In the genomic region with DNA sequence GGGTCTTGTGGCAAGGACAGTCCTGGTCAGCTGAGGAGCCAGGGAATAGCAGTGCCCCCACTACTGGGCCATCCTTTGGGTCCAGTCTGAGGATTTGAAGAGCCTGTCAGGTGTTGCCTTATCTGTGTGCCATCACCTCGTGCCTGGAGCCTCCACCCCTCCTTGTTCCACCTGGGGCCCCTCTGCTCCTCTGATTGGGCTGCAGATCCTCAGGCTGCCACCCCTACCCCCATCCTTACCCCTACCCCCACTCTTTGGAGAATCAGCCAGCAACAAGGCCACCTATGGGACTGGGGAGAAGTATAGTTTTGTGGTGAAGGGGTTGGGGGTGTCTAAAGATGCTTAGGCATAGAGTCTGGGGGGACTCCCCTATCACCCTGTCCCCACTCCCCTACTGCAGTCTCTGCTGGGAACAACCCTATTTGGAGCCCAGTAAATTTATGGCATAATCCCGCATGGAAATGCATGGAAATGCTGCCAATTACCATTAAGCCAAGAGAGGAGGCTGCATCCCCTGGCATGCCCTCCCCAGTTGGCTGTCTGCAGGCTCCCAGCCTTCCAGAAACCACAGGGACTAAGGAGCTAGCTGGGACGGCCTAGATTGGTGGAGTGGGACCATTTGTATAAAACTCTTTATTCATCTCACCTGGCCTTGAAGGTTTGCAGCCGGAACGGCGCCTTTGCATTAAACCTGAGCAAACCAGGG, we compare ENCODE assay signal across 25 cellular contexts.
"Had no signal": no experiment of that assay in that cellular context is flagged by ENCODE, and none has a peak within 500 bp of the region (broad histone marks: within the 10 kb centered on the region; RNA-seq: fewer than 3 reads in every experiment).

No MANE protein-coding gene starts in this region.

- H3K4me1 Mint-ChIP-seq: activated CD4-positive, alpha-beta T cell treated with anti-CD3 and anti-CD28 coated beads, Interleukin-2, amount 10 ng/mL, durations not matched to agents 7 days and 5 days; activated CD8-positive, alpha-beta memory T cell treated with anti-CD3 and anti-CD28 coated beads, Interleukin-2, amount 10 ng/mL, durations not matched to agents 7 days and 5 days; stimulated activated naive B cell treated with anti-CD40 and anti-IgM and Interleukin-4, amounts not matched to agents 10 μg/mL and 1 μg/mL and 100 μg/mL, for 72 hours had no signal

- H3K4me2 ChIP-seq: smooth muscle cell had no signal

- H3K4me3 ChIP-seq: lower lobe of right lung, mucosa of descending colon, sigmoid colon, smooth muscle cell had no signal

- H3K36me3 ChIP-seq: lower lobe of right lung, sigmoid colon had no signal

- H3K36me3 Mint-ChIP-seq: activated CD8-positive, alpha-beta memory T cell treated with anti-CD3 and anti-CD28 coated beads, Interleukin-2, amount 10 ng/mL, durations not matched to agents 7 days and 5 days; brain; stimulated activated naive B cell treated with anti-CD40 and anti-IgM and Interleukin-4, amounts not matched to agents 10 μg/mL and 1 μg/mL and 100 μg/mL, for 72 hours had no signal

- H3K9me3 ChIP-seq: lower lobe of right lung, mucosa of descending colon, sigmoid colon had no signal

- H3K4me1 ChIP-seq: lower lobe of right lung, sigmoid colon had no signal

- H3K9me3 Mint-ChIP-seq: activated CD4-positive, alpha-beta T cell treated with anti-CD3 and anti-CD28 coated beads, Interleukin-2, amount 10 ng/mL, durations not matched to agents 7 days and 5 days; activated CD8-positive, alpha-beta T cell treated with anti-CD3 and anti-CD28 coated beads for 36 hours; activated naive CD8-positive, alpha-beta T cell treated with anti-CD3 and anti-CD28 coated beads, Interleukin-2, amount 50 U/mL, for 24 hours; activated T-helper 1 cell treated with anti-CD3 and anti-CD28 coated beads, Interleukin-12 subunit alpha, Interleukin-12 subunit beta, Interleukin-2, Interleukin-4 antibody, amounts not matched to agents 30 ng/mL and 10 ng/mL and 1 ng/mL, durations not matched to agents 14 hours and 24 hours and 36 hours; effector memory CD8-positive, alpha-beta T cell; stimulated activated naive B cell treated with anti-CD40 and anti-IgM and Interleukin-4, amounts not matched to agents 10 μg/mL and 1 μg/mL and 100 μg/mL, for 72 hours; T-helper 2 cell treated with Interferon-gamma antibody and Interleukin-4, amounts not matched to agents 5 μg/mL and 100 μg/mL, for 36 hours had no signal

- H3K27me3 Mint-ChIP-seq: activated CD4-positive, alpha-beta T cell treated with anti-CD3 and anti-CD28 coated beads, Interleukin-2, amount 10 ng/mL, durations not matched to agents 7 days and 5 days; activated naive CD8-positive, alpha-beta T cell treated with anti-CD3 and anti-CD28 coated beads, Interleukin-2, amount 50 U/mL, for 24 hours had no signal

- H3K27ac ChIP-seq: lower lobe of right lung, sigmoid colon, VCaP had no signal

- DNase-seq: activated CD4-positive, alpha-beta T cell treated with anti-CD3 and anti-CD28 coated beads, Interleukin-2, amount 10 ng/mL, durations not matched to agents 7 days and 5 days; activated CD4-positive, CD25-positive, alpha-beta regulatory T cell treated with anti-CD3 and anti-CD28 coated beads, Interleukin-2, amount 50 U/mL, for 72 hours; activated CD8-positive, alpha-beta memory T cell treated with anti-CD3 and anti-CD28 coated beads, Interleukin-2, amount 10 ng/mL, durations not matched to agents 7 days and 5 days; activated CD8-positive, alpha-beta T cell treated with anti-CD3 and anti-CD28 coated beads for 36 hours; activated gamma-delta T cell; activated naive CD4-positive, alpha-beta T cell treated with anti-CD3 and anti-CD28 coated beads, Interleukin-2, amount 50 U/mL, for 16 hours; activated naive CD8-positive, alpha-beta T cell treated with anti-CD3 and anti-CD28 coated beads, Interleukin-2, amount 50 U/mL, for 24 hours; aorta; effector memory CD8-positive, alpha-beta T cell; foreskin melanocyte; kidney; lower lobe of right lung; mesendoderm; mucosa of descending colon; retina; sigmoid colon; stimulated activated CD4-positive, alpha-beta T cell treated with anti-CD3 and anti-CD28 coated beads, Interleukin-15, amount 100 ng/mL, for 24 hours; stimulated activated CD8-positive, alpha-beta memory T cell treated with anti-CD3 and anti-CD28 coated beads, Interleukin-4, amount 100 ng/mL, for 48 hours; stimulated activated naive B cell treated with anti-CD40 and anti-IgM and Interleukin-4, amounts not matched to agents 10 μg/mL and 1 μg/mL and 100 μg/mL, for 72 hours had no signal

- H3K4me3 Mint-ChIP-seq: activated CD4-positive, alpha-beta T cell treated with anti-CD3 and anti-CD28 coated beads, Interleukin-2, amount 10 ng/mL, durations not matched to agents 7 days and 5 days; activated CD8-positive, alpha-beta memory T cell treated with anti-CD3 and anti-CD28 coated beads, Interleukin-2, amount 10 ng/mL, durations not matched to agents 7 days and 5 days; activated CD8-positive, alpha-beta T cell treated with anti-CD3 and anti-CD28 coated beads for 36 hours; activated naive CD8-positive, alpha-beta T cell treated with anti-CD3 and anti-CD28 coated beads, Interleukin-2, amount 50 U/mL, for 24 hours; activated T-helper 1 cell treated with anti-CD3 and anti-CD28 coated beads, Interleukin-12 subunit alpha, Interleukin-12 subunit beta, Interleukin-2, Interleukin-4 antibody, amounts not matched to agents 30 ng/mL and 10 ng/mL and 1 ng/mL, durations not matched to agents 14 hours and 24 hours and 36 hours; brain; effector memory CD8-positive, alpha-beta T cell; stimulated activated naive B cell treated with anti-CD40 and anti-IgM and Interleukin-4, amounts not matched to agents 10 μg/mL and 1 μg/mL and 100 μg/mL, for 72 hours; T-helper 2 cell treated with Interferon-gamma antibody and Interleukin-4, amounts not matched to agents 5 μg/mL and 100 μg/mL, for 36 hours had no signal

- H3K27ac Mint-ChIP-seq: activated CD4-positive, alpha-beta T cell treated with anti-CD3 and anti-CD28 coated beads, Interleukin-2, amount 10 ng/mL, durations not matched to agents 7 days and 5 days; activated CD8-positive, alpha-beta memory T cell treated with anti-CD3 and anti-CD28 coated beads, Interleukin-2, amount 10 ng/mL, durations not matched to agents 7 days and 5 days; activated CD8-positive, alpha-beta T cell treated with anti-CD3 and anti-CD28 coated beads for 36 hours; activated naive CD8-positive, alpha-beta T cell treated with anti-CD3 and anti-CD28 coated beads, Interleukin-2, amount 50 U/mL, for 24 hours; activated T-helper 1 cell treated with anti-CD3 and anti-CD28 coated beads, Interleukin-12 subunit alpha, Interleukin-12 subunit beta, Interleukin-2, Interleukin-4 antibody, amounts not matched to agents 30 ng/mL and 10 ng/mL and 1 ng/mL, durations not matched to agents 14 hours and 24 hours and 36 hours; effector memory CD8-positive, alpha-beta T cell; progenitor cell of endocrine pancreas; stimulated activated naive B cell treated with anti-CD40 and anti-IgM and Interleukin-4, amounts not matched to agents 10 μg/mL and 1 μg/mL and 100 μg/mL, for 72 hours; T-helper 2 cell treated with Interferon-gamma antibody and Interleukin-4, amounts not matched to agents 5 μg/mL and 100 μg/mL, for 36 hours had no signal
